Comparison of ENCODE assay signal across 17 cellular contexts in the genomic region with DNA sequence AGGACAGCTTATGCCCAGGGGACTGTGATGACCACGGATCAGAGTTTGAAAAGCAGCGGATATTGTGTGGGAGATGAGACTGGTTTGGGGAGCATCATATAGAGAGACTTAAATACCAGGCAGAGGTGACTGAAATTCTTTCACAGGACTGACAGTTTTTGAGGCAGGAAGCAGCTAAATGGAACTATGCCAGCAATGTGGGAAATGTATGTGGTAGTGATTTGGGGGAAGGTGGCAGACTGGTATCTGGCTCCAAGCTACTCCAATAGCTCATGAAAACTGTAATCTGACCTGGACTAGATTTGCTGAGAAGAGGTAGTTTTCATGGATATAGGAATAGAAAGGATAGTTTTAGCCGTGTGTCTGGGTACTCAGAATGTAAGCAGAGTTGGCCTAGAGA.
"Had no signal": no experiment of that assay in that cellular context is flagged by ENCODE, and none has a peak within 500 bp of the region (broad histone marks: within the 10 kb centered on the region; RNA-seq: fewer than 3 reads in every experiment).

No MANE protein-coding gene starts in this region.

- H3K36me3 Mint-ChIP-seq: activated naive CD4-positive, alpha-beta T cell treated with anti-CD3 and anti-CD28 coated beads, Interleukin-2, amount 50 U/mL, for 72 hours; naive B cell had no signal

- H3K4me3 Mint-ChIP-seq: activated CD4-positive, alpha-beta memory T cell treated with anti-CD3 and anti-CD28 coated beads, Interleukin-2, amount 10 ng/mL, durations not matched to agents 7 days and 5 days; activated T-cell treated with anti-CD3 and anti-CD28 coated beads, Interleukin-2, amount 50 U/mL, for 24 hours; stimulated activated naive CD8-positive, alpha-beta T cell treated with anti-CD3 and anti-CD28 coated beads, Interleukin-15, Interleukin-2, amounts not matched to agents 100 ng/mL and 50 ng/mL, for 24 hours; T-helper 17 cell had no signal

- H3K79me2 ChIP-seq: parathyroid adenoma had no signal

- H3K9me3 ChIP-seq: body of pancreas, colonic mucosa, esophagus squamous epithelium, sigmoid colon, spleen had no signal

- H3K4me3 ChIP-seq: body of pancreas, colonic mucosa, esophagus squamous epithelium, sigmoid colon had no signal

- H3K36me3 ChIP-seq: colonic mucosa, esophagus squamous epithelium, sigmoid colon, spleen had no signal

- H3K9me3 Mint-ChIP-seq: activated CD4-positive, alpha-beta memory T cell treated with anti-CD3 and anti-CD28 coated beads, Interleukin-2, amount 10 ng/mL, durations not matched to agents 7 days and 5 days; activated naive CD4-positive, alpha-beta T cell treated with anti-CD3 and anti-CD28 coated beads, Interleukin-2, amount 50 U/mL, for 72 hours; activated T-cell treated with anti-CD3 and anti-CD28 coated beads, Interleukin-2, amount 50 U/mL, for 24 hours; naive B cell; stimulated activated naive CD8-positive, alpha-beta T cell treated with anti-CD3 and anti-CD28 coated beads, Interleukin-15, Interleukin-2, amounts not matched to agents 100 ng/mL and 50 ng/mL, for 24 hours had no signal

- H3K27me3 ChIP-seq: body of pancreas, colonic mucosa, esophagus squamous epithelium, sigmoid colon, spleen had no signal

- H3K4me1 ChIP-seq: body of pancreas, colonic mucosa, esophagus squamous epithelium, parathyroid adenoma, sigmoid colon had no signal

- H2AFZ ChIP-seq: parathyroid adenoma had no signal

- H3K27ac Mint-ChIP-seq: activated CD4-positive, alpha-beta memory T cell treated with anti-CD3 and anti-CD28 coated beads, Interleukin-2, amount 10 ng/mL, durations not matched to agents 7 days and 5 days; activated naive CD4-positive, alpha-beta T cell treated with anti-CD3 and anti-CD28 coated beads, Interleukin-2, amount 50 U/mL, for 72 hours; activated T-cell treated with anti-CD3 and anti-CD28 coated beads, Interleukin-2, amount 50 U/mL, for 24 hours; stimulated activated naive CD8-positive, alpha-beta T cell treated with anti-CD3 and anti-CD28 coated beads, Interleukin-15, Interleukin-2, amounts not matched to agents 100 ng/mL and 50 ng/mL, for 24 hours; T-helper 17 cell had no signal

- H3K9ac ChIP-seq: parathyroid adenoma had no signal

- H3K27me3 Mint-ChIP-seq: activated CD4-positive, alpha-beta memory T cell treated with anti-CD3 and anti-CD28 coated beads, Interleukin-2, amount 10 ng/mL, durations not matched to agents 7 days and 5 days; activated T-cell treated with anti-CD3 and anti-CD28 coated beads, Interleukin-2, amount 50 U/mL, for 24 hours; T-helper 17 cell had no signal

- H3K4me1 Mint-ChIP-seq: activated CD4-positive, alpha-beta memory T cell treated with anti-CD3 and anti-CD28 coated beads, Interleukin-2, amount 10 ng/mL, durations not matched to agents 7 days and 5 days had no signal

- H3K27ac ChIP-seq: body of pancreas, colonic mucosa, esophagus squamous epithelium, parathyroid adenoma, sigmoid colon, spleen had no signal

- DNase-seq: activated CD4-positive, alpha-beta memory T cell treated with anti-CD3 and anti-CD28 coated beads, Interleukin-2, amount 10 ng/mL, durations not matched to agents 7 days and 5 days; activated CD4-positive, alpha-beta T cell treated with anti-CD3 and anti-CD28 coated beads for 4 hours; activated effector memory CD4-positive, alpha-beta T cell treated with Interleukin-2 at 50 U/mL for 16 hours; activated T-cell treated with anti-CD3 and anti-CD28 coated beads, Interleukin-2, amount 50 U/mL, for 24 hours; amniotic stem cell; body of pancreas; caudate nucleus; colonic mucosa; esophagus squamous epithelium; hypothalamus; naive B cell; sigmoid colon; spleen; T-helper 17 cell had no signal
